Comparison of ENCODE assay signal across 1 cellular context in the genomic region with DNA sequence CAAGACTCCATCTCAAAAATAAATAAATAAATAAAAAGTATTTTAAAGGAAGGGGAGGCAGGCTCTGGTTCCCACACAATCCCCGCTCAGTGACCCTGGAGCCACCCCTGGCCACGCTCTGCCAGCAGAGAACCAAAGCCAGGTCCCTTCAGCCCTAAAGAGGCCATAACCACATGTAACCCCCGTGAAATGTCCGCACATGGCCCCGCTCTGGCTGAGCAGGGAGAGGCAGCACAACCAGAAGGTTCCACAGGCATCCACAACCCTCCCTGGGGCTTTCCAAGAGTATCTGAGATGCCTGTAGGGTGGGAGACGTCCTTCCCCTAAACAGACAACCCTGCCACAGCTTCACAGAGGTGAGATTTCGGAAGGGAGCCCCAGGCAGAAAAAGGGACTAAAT.
TF ChIP-seq lines count a peak whose summit lies in the region.

No MANE protein-coding gene starts in this region.

TF ChIP-seq in WTC11, 78 proteins besides CTCF, POLR2A, EP300 and RAD21 (continued from another document):
- TF ChIP-seq, protein P1, sequence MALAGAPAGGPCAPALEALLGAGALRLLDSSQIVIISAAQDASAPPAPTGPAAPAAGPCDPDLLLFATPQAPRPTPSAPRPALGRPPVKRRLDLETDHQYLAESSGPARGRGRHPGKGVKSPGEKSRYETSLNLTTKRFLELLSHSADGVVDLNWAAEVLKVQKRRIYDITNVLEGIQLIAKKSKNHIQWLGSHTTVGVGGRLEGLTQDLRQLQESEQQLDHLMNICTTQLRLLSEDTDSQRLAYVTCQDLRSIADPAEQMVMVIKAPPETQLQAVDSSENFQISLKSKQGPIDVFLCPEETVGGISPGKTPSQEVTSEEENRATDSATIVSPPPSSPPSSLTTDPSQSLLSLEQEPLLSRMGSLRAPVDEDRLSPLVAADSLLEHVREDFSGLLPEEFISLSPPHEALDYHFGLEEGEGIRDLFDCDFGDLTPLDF (CRISPR knock-in tag; IDR thresholded peaks at IDR 0.05), result no peak
- no peak for TF ChIP-seq GABPB1 (CRISPR knock-in tag; IDR thresholded peaks at IDR 0.05)
- TF ChIP-seq, protein P2, sequence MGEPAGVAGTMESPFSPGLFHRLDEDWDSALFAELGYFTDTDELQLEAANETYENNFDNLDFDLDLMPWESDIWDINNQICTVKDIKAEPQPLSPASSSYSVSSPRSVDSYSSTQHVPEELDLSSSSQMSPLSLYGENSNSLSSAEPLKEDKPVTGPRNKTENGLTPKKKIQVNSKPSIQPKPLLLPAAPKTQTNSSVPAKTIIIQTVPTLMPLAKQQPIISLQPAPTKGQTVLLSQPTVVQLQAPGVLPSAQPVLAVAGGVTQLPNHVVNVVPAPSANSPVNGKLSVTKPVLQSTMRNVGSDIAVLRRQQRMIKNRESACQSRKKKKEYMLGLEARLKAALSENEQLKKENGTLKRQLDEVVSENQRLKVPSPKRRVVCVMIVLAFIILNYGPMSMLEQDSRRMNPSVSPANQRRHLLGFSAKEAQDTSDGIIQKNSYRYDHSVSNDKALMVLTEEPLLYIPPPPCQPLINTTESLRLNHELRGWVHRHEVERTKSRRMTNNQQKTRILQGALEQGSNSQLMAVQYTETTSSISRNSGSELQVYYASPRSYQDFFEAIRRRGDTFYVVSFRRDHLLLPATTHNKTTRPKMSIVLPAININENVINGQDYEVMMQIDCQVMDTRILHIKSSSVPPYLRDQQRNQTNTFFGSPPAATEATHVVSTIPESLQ (CRISPR knock-in tag; IDR thresholded peaks at IDR 0.05), result no peak
- TF ChIP-seq ETV6 (CRISPR knock-in tag; IDR thresholded peaks at IDR 0.05), result no peak
- TF ChIP-seq, protein P3, sequence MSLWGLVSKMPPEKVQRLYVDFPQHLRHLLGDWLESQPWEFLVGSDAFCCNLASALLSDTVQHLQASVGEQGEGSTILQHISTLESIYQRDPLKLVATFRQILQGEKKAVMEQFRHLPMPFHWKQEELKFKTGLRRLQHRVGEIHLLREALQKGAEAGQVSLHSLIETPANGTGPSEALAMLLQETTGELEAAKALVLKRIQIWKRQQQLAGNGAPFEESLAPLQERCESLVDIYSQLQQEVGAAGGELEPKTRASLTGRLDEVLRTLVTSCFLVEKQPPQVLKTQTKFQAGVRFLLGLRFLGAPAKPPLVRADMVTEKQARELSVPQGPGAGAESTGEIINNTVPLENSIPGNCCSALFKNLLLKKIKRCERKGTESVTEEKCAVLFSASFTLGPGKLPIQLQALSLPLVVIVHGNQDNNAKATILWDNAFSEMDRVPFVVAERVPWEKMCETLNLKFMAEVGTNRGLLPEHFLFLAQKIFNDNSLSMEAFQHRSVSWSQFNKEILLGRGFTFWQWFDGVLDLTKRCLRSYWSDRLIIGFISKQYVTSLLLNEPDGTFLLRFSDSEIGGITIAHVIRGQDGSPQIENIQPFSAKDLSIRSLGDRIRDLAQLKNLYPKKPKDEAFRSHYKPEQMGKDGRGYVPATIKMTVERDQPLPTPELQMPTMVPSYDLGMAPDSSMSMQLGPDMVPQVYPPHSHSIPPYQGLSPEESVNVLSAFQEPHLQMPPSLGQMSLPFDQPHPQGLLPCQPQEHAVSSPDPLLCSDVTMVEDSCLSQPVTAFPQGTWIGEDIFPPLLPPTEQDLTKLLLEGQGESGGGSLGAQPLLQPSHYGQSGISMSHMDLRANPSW (CRISPR knock-in tag; conservative IDR thresholded peaks at IDR 0.05; ENCODE audit: low read depth), result no peak
- TF ChIP-seq ZNF138 (CRISPR knock-in tag; conservative IDR thresholded peaks at IDR 0.05), result no peak
- TF ChIP-seq, protein P4, sequence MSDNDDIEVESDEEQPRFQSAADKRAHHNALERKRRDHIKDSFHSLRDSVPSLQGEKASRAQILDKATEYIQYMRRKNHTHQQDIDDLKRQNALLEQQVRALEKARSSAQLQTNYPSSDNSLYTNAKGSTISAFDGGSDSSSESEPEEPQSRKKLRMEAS (CRISPR knock-in tag; IDR thresholded peaks at IDR 0.05), result no peak
